16 cellular contexts compared by ENCODE assay signal in the genomic region with DNA sequence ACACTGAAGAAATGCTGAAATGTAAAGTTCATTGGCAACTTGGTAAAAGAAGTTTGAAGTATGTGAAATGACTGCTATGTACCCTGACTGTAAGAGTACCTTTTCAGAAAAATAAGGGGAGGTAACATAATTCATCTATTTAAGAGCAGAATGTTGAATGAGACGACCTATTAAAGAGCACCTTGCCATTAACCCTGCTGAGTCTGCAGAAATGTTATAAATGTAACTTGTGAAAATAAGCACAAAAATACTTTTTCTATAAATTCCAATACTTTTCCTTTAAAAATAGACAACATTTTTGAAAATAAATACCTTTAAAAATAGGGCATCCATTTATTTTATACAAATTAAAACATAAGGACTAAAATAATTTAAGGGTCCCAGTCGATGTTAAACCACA.
"Had no signal": no experiment of that assay in that cellular context is flagged by ENCODE, and none has a peak within 500 bp of the region (broad histone marks: within the 10 kb centered on the region; RNA-seq: fewer than 3 reads in every experiment).

No MANE protein-coding gene starts in this region.

- H3K36me3 ChIP-seq: brain microvascular endothelial cell had no signal

- H3K27ac ChIP-seq: brain microvascular endothelial cell, parathyroid adenoma had no signal

- H3K9me3 ChIP-seq: esophagus squamous epithelium had no signal

- FAIRE-seq: endothelial cell of umbilical vein, urothelium cell line had no signal

- DNase-seq: activated CD4-positive, alpha-beta memory T cell treated with anti-CD3 and anti-CD28 coated beads, Interleukin-2, amount 10 ng/mL, durations not matched to agents 7 days and 5 days; activated CD4-positive, alpha-beta T cell treated with anti-CD3 and anti-CD28 coated beads for 48 hours; activated CD4-positive, CD25-positive, alpha-beta regulatory T cell; activated naive CD4-positive, alpha-beta T cell; activated T-cell treated with anti-CD3 and anti-CD28 coated beads, Interleukin-2, amount 50 U/mL, for 1 hour; brain microvascular endothelial cell; central memory CD4-positive, alpha-beta T cell; effector CD8-positive, alpha-beta T cell; esophagus squamous epithelium; natural killer cell; stimulated activated naive B cell treated with anti-CD40 and anti-IgM and Interleukin-4, amounts not matched to agents 10 μg/mL and 1 μg/mL and 100 μg/mL, for 72 hours; T-cell had no signal

- H3K4me3 ChIP-seq: esophagus squamous epithelium had no signal

- H2AFZ ChIP-seq: parathyroid adenoma had no signal

- H3K27me3 ChIP-seq: brain microvascular endothelial cell, esophagus squamous epithelium had no signal

- ATAC-seq: activated T-helper 17 cell treated with anti-CD3 and anti-CD28 coated beads, Interleukin-2, amount 50 U/mL, for 72 hours; natural killer cell; stimulated activated naive B cell treated with anti-CD40 and anti-IgM and Interleukin-4, amounts not matched to agents 10 μg/mL and 1 μg/mL and 100 μg/mL, for 72 hours; T-cell had no signal
